Comparison of ENCODE assay signal across 8 cellular contexts in genomic region chr10:79249156-79250121, GRCh38.
A peak's percentile ranks its signal among the peaks of the same experiment; 100 is the strongest.
DNase-seq lines count a peak whose midpoint lies in the region; ATAC-seq and TF ChIP-seq lines count a peak whose summit lies in the region.
"Had no signal": no experiment of that assay in that cellular context is flagged by ENCODE, and none has a peak within 500 bp of the region (broad histone marks: within the 10 kb centered on the region; RNA-seq: fewer than 3 reads in every experiment).

No MANE protein-coding gene starts in this region.

- H3K79me2 ChIP-seq in mammary epithelial cell (ENCODE audit: insufficient read depth, low read length): peaks cover 64% of the 10 kb centered on the region

- peak overlapping the region in 1 of 3 donors; percentile 6 for H3K4me3 ChIP-seq in skeletal muscle tissue (ENCODE audit: low read length in 3 of 3)
- no peak overlapping the region for H3K4me3 ChIP-seq in mammary epithelial cell (replicated peaks in 1 of 3; ENCODE audit: insufficient read depth in 1 of 3, low read depth in 2 of 3, low read length in 3 of 3)

- H3K9me3 ChIP-seq in skeletal muscle tissue (ENCODE audit: control insufficient read depth in 3 of 3, low read length in 3 of 3) (no peaks in the 10 kb centered on the region), mammary epithelial cell (replicated peaks; ENCODE audit: insufficient read depth, low read length) (no peaks in the 10 kb centered on the region)

- H3K4me3 Mint-ChIP-seq in activated CD4-positive, alpha-beta memory T cell treated with anti-CD3 and anti-CD28 coated beads for 36 hours: no peak overlapping the region

- H3K9ac ChIP-seq in skeletal muscle tissue (ENCODE audit: low read depth in 1 of 3, low read length in 3 of 3) (peak overlapping the region in 1 of 3 donors; percentile 60), mammary epithelial cell (ENCODE audit: insufficient read depth, low read length) (no peak overlapping the region)

- CTCF ChIA-PET in activated CD4-positive, alpha-beta memory T cell treated with anti-CD3 and anti-CD28 coated beads for 36 hours (lab: Charles Lee): interaction anchor here (0.6 to 1.2 kb wide), 2 partner anchors 36 to 949 kb away, joined by 4 read pairs; no protein-coding TSS in a partner anchor
- CTCF ChIA-PET in mammary epithelial cell (lab: Charles Lee; ENCODE audit: low non-redundant PET): no interaction called here

- WGBS in mammary epithelial cell (ENCODE audit: low coverage, missing lambda C conversion rate): 93% methylated on average over 20 of the region's 20 CpGs

- H3K27ac ChIP-seq in skeletal muscle tissue (ENCODE audit: low read depth, low read length): peak overlapping the region; percentile 40
- H3K27ac ChIP-seq in mammary epithelial cell (ENCODE audit: insufficient read depth, low read depth, low read length): no peak overlapping the region

- TF ChIP-seq CTCF in mammary epithelial cell (conservative IDR thresholded peaks at IDR 0.05 in 1 of 2, IDR thresholded peaks at IDR 0.05 in 1 of 2; ENCODE audit: extremely low read depth in 1 of 2, insufficient read depth in 1 of 2, low read depth in 1 of 2, low read length in 2 of 2): no peak

- peaks cover 62% of the 10 kb centered on the region for H3K4me1 Mint-ChIP-seq in activated CD4-positive, alpha-beta memory T cell treated with anti-CD3 and anti-CD28 coated beads for 36 hours (ENCODE audit: low read depth)

- intact Hi-C loops in activated CD4-positive, alpha-beta memory T cell treated with anti-CD3 and anti-CD28 coated beads for 36 hours (cut with micrococcal nuclease): loop anchor here (1.0 to 2.0 kb wide), 2 partner anchors 7 to 17 kb away; no protein-coding TSS in a partner anchor
- intact Hi-C loops in mammary epithelial cell (cut with micrococcal nuclease): no loop called here

- H3K27me3 ChIP-seq in skeletal muscle tissue (ENCODE audit: control insufficient read depth in 3 of 3, insufficient read depth in 3 of 3, low read length in 3 of 3) (no peaks in the 10 kb centered on the region), mammary epithelial cell (ENCODE audit: insufficient read depth, low read length) (no peaks in the 10 kb centered on the region)

- H3K36me3 Mint-ChIP-seq in activated CD4-positive, alpha-beta memory T cell treated with anti-CD3 and anti-CD28 coated beads for 36 hours: peaks cover 6% of the 10 kb centered on the region

- dilution Hi-C loops in mammary epithelial cell (cut with HindIII; ENCODE audit: low sequenced_read_pairs): loop anchor here (5.0 kb wide), 1 partner anchor 58 kb away; no protein-coding TSS in a partner anchor

- in situ Hi-C loops in mammary epithelial cell (cut with MboI; ENCODE audit: low sequenced_read_pairs in 2 of 2): no loop called here

- no peaks in the 10 kb centered on the region for H4K20me1 ChIP-seq in mammary epithelial cell (ENCODE audit: insufficient read depth, low read length)

- peak; percentile 59 for DNase-seq in activated CD4-positive, alpha-beta memory T cell treated with anti-CD3 and anti-CD28 coated beads for 36 hours
- DNase-seq in effector CD8-positive, alpha-beta T cell (lab: John Stamatoyannopoulos, UW): no peak
- DNase-seq in mammary epithelial cell: no peak
- no peak for DNase-seq in NCI-H446 treated with DMSO at 0.1 percent for 48 hours (lab: John Stamatoyannopoulos, UW)

- H3K9me3 Mint-ChIP-seq in activated CD4-positive, alpha-beta memory T cell treated with anti-CD3 and anti-CD28 coated beads for 36 hours: no peaks in the 10 kb centered on the region

- H3K27ac Mint-ChIP-seq in activated CD4-positive, alpha-beta memory T cell treated with anti-CD3 and anti-CD28 coated beads for 36 hours: peak overlapping the region; percentile 69

- POLR2A ChIA-PET in activated CD4-positive, alpha-beta memory T cell treated with anti-CD3 and anti-CD28 coated beads for 36 hours (lab: Charles Lee): interaction anchor here (1.6 kb wide), 1 partner anchor 37 kb away, joined by 5 read pairs; no protein-coding TSS in a partner anchor

- no peak overlapping the region for H2AFZ ChIP-seq in mammary epithelial cell (ENCODE audit: low read depth, low read length)

- no peak overlapping the region for H3K4me2 ChIP-seq in mammary epithelial cell (ENCODE audit: insufficient read depth, low read depth, low read length)

- BruUV-seq in mammary epithelial cell (replicated peaks; lab: Mats Ljungman, UMichigan): no TSS peak

- ATAC-seq in GM19023 (IDR thresholded peaks at IDR 0.05; ENCODE audit: unreplicated experiment) (peak; percentile 70), HG02798 (IDR thresholded peaks at IDR 0.05; ENCODE audit: poor library complexity, unreplicated experiment) (peak; percentile 62)
- ATAC-seq: Panc1 had no signal

- peaks cover 68 to 85% (median 79%) of the 10 kb centered on the region in 3 donors for H3K4me1 ChIP-seq in skeletal muscle tissue (ENCODE audit: control insufficient read depth in 3 of 3, insufficient read depth in 3 of 3, low read length in 3 of 3)
- peaks cover 9% of the 10 kb centered on the region for H3K4me1 ChIP-seq in mammary epithelial cell (ENCODE audit: insufficient read depth, low read length)

- no peaks in the 10 kb centered on the region for H3K27me3 Mint-ChIP-seq in activated CD4-positive, alpha-beta memory T cell treated with anti-CD3 and anti-CD28 coated beads for 36 hours

- H3K36me3 ChIP-seq in skeletal muscle tissue (ENCODE audit: control insufficient read depth in 3 of 3, insufficient read depth in 3 of 3, low read length in 3 of 3) (peaks cover 2 to 4% (median 3%) of the 10 kb centered on the region in 3 donors), mammary epithelial cell (ENCODE audit: insufficient read depth, low read length) (no peaks in the 10 kb centered on the region)
